ENCODE assay signal across 8 cellular contexts in the genomic region with DNA sequence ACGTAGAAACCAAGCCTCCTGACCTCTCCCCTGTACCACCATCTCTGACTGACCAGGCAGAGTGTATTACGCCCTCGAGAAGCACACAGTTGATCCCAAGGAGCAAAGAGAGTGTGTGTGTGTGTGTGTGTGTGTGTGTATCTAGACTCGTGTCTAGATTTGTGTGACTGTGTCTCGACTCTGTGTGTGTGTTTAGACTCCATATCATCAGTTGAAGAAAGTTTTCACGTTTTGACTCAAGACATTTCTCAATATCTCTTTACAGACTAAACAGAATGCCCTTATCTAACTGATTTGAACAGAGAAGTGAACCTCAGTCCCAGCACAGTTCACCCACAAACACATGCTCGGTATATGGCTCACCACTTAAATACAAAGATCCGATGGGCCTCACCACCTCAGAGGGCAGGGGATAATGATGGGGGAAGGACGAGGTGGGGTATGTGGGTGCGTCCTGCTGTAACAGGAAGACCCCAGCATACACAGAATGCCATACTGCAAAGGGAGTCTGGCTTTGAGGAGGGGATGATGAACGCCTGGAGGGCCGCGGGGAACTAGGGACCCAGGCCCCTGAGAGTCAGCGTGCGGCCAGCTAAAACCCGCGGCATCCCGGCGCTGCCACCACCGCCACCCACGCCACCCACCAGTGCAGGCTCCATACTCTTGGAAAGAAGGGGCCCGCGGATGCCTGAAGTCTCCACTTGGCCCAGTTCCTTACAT. TPM values are rescaled to one million over a fixed set of nuclear protein-coding genes. Genes with fewer than 3 reads are reported as not detected.
A peak's percentile ranks its signal among the peaks of the same experiment; 100 is the strongest.
DNase-seq lines count a peak whose midpoint lies in the region; ATAC-seq and TF ChIP-seq lines count a peak whose summit lies in the region.

No MANE protein-coding gene starts in this region.

- H3K36me3 ChIP-seq in OCI-LY7 (ENCODE audit: insufficient read depth, low read length) = peaks cover 32% of the 10 kb centered on the region

- H4K20me1 ChIP-seq in OCI-LY7 (ENCODE audit: insufficient read depth, low read length) = no peaks in the 10 kb centered on the region

- H3K9me2 ChIP-seq in OCI-LY7 (ENCODE audit: insufficient read depth, low read length) = no peaks in the 10 kb centered on the region

- no TSS peak for BruUV-seq in OCI-LY7 (replicated peaks; lab: Mats Ljungman, UMichigan)

- peak overlapping the region; percentile 87; the same call in 1 of the 2 replicates for H2AFZ ChIP-seq in OCI-LY7 (ENCODE audit: low read length)

- peaks cover 14% of the 10 kb centered on the region for H3K9me3 ChIP-seq in OCI-LY7 (ENCODE audit: low read length)

- peak overlapping the region; percentile 97 to 100 (median 100) for H3K4me3 Mint-ChIP-seq in brain

- peaks cover 0 to 12% (median 8%) of the 10 kb centered on the region in 5 experiments for H3K9me3 Mint-ChIP-seq in brain

- H3K27me3 Mint-ChIP-seq in brain = peaks cover 5% of the 10 kb centered on the region

- H3K4me1 ChIP-seq in OCI-LY7 (ENCODE audit: insufficient read depth, low read length, poor library complexity, severe bottlenecking) = peaks cover 19% of the 10 kb centered on the region

- peak overlapping the region; percentile 76 for H3K4me3 ChIP-seq in OCI-LY7 (ENCODE audit: low read depth, low read length, poor library complexity, severe bottlenecking)

- ATAC-seq in HG02571 (IDR thresholded peaks at IDR 0.05; ENCODE audit: unreplicated experiment) (peak; percentile 11), left colon (peak; percentile 38)

- peak; percentile 7 for DNase-seq in SIG-M5 treated with dmso at 0.1 percent for 504 hours (lab: John Stamatoyannopoulos, UW; ENCODE audit: unreplicated experiment)
- no peak for DNase-seq in SIG-M5 (lab: John Stamatoyannopoulos, UW)
- DNase-seq in OCI-LY7 (ENCODE audit: low spot score) = peak; percentile 31
- DNase-seq in left colon = no peak
- DNase-seq in stimulated activated CD4-positive, alpha-beta T cell treated with anti-CD3 and anti-CD28 coated beads, Interleukin-4, amount 100 ng/mL, for 48 hours (ENCODE audit: low read depth in 2 of 2) = peak; percentile 11 to 12
- no peak for DNase-seq in inferior parietal cortex (ENCODE audit: extremely low spot score)

- POLR2A ChIA-PET in OCI-LY7 (lab: Charles Lee) = interaction anchor here (1.2 kb wide), 1 partner anchor 38 kb away, joined by 3 read pairs; the partner anchor contains the start of gene TCTN3

- H3K36me3 Mint-ChIP-seq in brain = peaks cover 38% of the 10 kb centered on the region

- no peak overlapping the region for H3K27ac ChIP-seq in OCI-LY7 (ENCODE audit: low read depth, low read length, poor library complexity, severe bottlenecking)

- H3K27ac Mint-ChIP-seq in brain = peak overlapping the region; percentile 35 to 99 (median 93)

- CTCF ChIA-PET in OCI-LY7 (lab: Charles Lee; ENCODE audit: unreplicated experiment) = no interaction called here

- H3K4me1 Mint-ChIP-seq in brain = peaks cover 34% of the 10 kb centered on the region

- TF ChIP-seq CTCF in OCI-LY7 (conservative IDR thresholded peaks at IDR 0.05; ENCODE audit: low read length) (no peak), brain (conservative IDR thresholded peaks at IDR 0.05) (no peak)

- H3K79me2 ChIP-seq in OCI-LY7 (ENCODE audit: insufficient read depth, low read depth, low read length) = peaks cover 24% of the 10 kb centered on the region; the same call in 1 of the 2 replicates

- peak overlapping the region; percentile 81 for H3K4me2 ChIP-seq in OCI-LY7 (ENCODE audit: low read length)

- intact Hi-C loops in OCI-LY7 (cut with micrococcal nuclease; ENCODE audit: unreplicated experiment) (no loop called here), left colon (cut with DNase I, micrococcal nuclease) (no loop called here)

RNA-seq across cellular contexts. Expression of gene ALDH18A1, which starts 0.8 kb away (rescaled TPM):
- total RNA-seq in OCI-LY7 (2014; rRNA removed; shearing (Covaris generic)) = 62.3 and 65.9 TPM in 2 replicates
- total RNA-seq in OCI-LY7 (2022) (72.1 and 72.3 TPM in 2 replicates), left colon (100 to 1,000 TPM; 123 to 177 TPM)
- polyA plus RNA-seq in brain (ENCODE audit: insufficient read depth, low read depth, low replicate concordance) = 31.1 TPM

RNA-seq across cellular contexts. Expression of gene TCTN3, which starts 38.0 kb away (rescaled TPM):
- 9.6 and 10.4 TPM in 2 replicates for total RNA-seq in OCI-LY7 (2014; rRNA removed; shearing (Covaris generic))
- total RNA-seq in OCI-LY7 (2022) = 14.4 and 18.1 TPM in 2 replicates
- 35.5 TPM for polyA plus RNA-seq in brain (ENCODE audit: insufficient read depth, low read depth, low replicate concordance)
- 10 to 100 TPM; 26.6 to 29.6 TPM for total RNA-seq in left colon

Comparison
In these comparisons a context has a peak if more than half of its experiments do, and no peak if none do; other contexts are left out.
1. DNase-seq: peak in SIG-M5 treated with dmso at 0.1 percent for 504 hours (single experiment), OCI-LY7 (single experiment) and stimulated activated CD4-positive, alpha-beta T cell treated with anti-CD3 and anti-CD28 coated beads, Interleukin-4, amount 100 ng/mL, for 48 hours (2 of 2); none in SIG-M5 (single experiment), left colon (0 of 2) and inferior parietal cortex (single experiment).